ENCODE assay signal across 8 cellular contexts in genomic region chr1:28368608-28369007, GRCh38. TPM values are rescaled to one million over a fixed set of nuclear protein-coding genes. Genes with fewer than 3 reads are reported as not detected.
DNase-seq lines count a peak whose midpoint lies in the region; ATAC-seq, FAIRE-seq and TF ChIP-seq lines count a peak whose summit lies in the region.
"Not testable (repeated sequence)": the region's sequence is repeated elsewhere in the genome, so short reads cannot be mapped to it uniquely, and the experiment has no call there.

No MANE protein-coding gene starts in this region.

- H3K4me1 ChIP-seq in IMR-90 (ENCODE audit: control insufficient read depth, insufficient read depth, low read length); iPS-20b (ENCODE audit: insufficient read depth, low read length): not testable (repeated sequence)
- H3K4me1 ChIP-seq in K562 (replicated peaks in 1 of 2; ENCODE audit: control insufficient read depth in 2 of 2, insufficient read depth in 2 of 2, low read length in 2 of 2): peaks cover 12 to 31% of the 10 kb centered on the region in 2 experiments; a peak in 4 of 5 replicates
- H3K4me1 ChIP-seq in neural progenitor cell: peaks cover 15% of the 10 kb centered on the region

- H2AK5ac ChIP-seq in IMR-90 (ENCODE audit: low read depth, low read length): not testable (repeated sequence)

- not testable (repeated sequence) for TF ChIP-seq RAD21 in IMR-90 (IDR thresholded peaks at IDR 0.05; ENCODE audit: low read length); K562 (CRISPR knock-in tag; conservative IDR thresholded peaks at IDR 0.05 in 1 of 2, IDR thresholded peaks at IDR 0.05 in 1 of 2)

- intact Hi-C loops in CD14-positive monocyte (cut with micrococcal nuclease): not testable (repeated sequence)
- intact Hi-C loops in IMR-90 (cut with micrococcal nuclease): loop anchor here (1.0 to 2.0 kb wide), 2 partner anchors 14 to 120 kb away; no protein-coding TSS in a partner anchor
- intact Hi-C loops in K562 (cut with micrococcal nuclease): loop anchor here (5.0 kb wide), 1 partner anchor 149 kb away; no protein-coding TSS in a partner anchor

- not testable (repeated sequence) for H3K27me3 ChIP-seq in IMR-90 (ENCODE audit: control insufficient read depth, insufficient read depth, low read length); K562 (ENCODE audit: control insufficient read depth in 2 of 2, insufficient read depth in 2 of 2, low read length in 2 of 2); iPS-20b (ENCODE audit: insufficient read depth, low read length); neural progenitor cell

- not testable (repeated sequence) for H3K9me3 Mint-ChIP-seq in CD14-positive monocyte; T-cell; activated T-cell treated with anti-CD3 and anti-CD28 coated beads, Interleukin-2, amount 50 U/mL, for 4 hours; neural progenitor cell; stimulated activated naive CD8-positive, alpha-beta T cell treated with anti-CD3 and anti-CD28 coated beads, Interleukin-15, Interleukin-2, amounts not matched to agents 100 ng/mL and 50 ng/mL, for 24 hours

- H4K5ac ChIP-seq in IMR-90 (ENCODE audit: low read depth, low read length): peak overlapping the region; percentile 88; the same call in 1 of the 2 replicates

- TF ChIP-seq EP300 in K562 (IDR thresholded peaks at IDR 0.05; ENCODE audit: low read length): not testable (repeated sequence)

- TF ChIP-seq CTCF in CD14-positive monocyte (IDR thresholded peaks at IDR 0.05); IMR-90 (conservative IDR thresholded peaks at IDR 0.05; ENCODE audit: low read depth, low read length); K562 (IDR thresholded peaks at IDR 0.05 in 2 of 3, conservative IDR thresholded peaks at IDR 0.05 in 1 of 3; ENCODE audit: insufficient read depth in 2 of 3, low read depth in 1 of 3, low read length in 3 of 3); neural progenitor cell (IDR thresholded peaks at IDR 0.05): not testable (repeated sequence)

- H3K36me3 ChIP-seq in IMR-90 (ENCODE audit: control insufficient read depth, insufficient read depth, low read length); K562 (ENCODE audit: control insufficient read depth, insufficient read depth, low read length); iPS-20b (ENCODE audit: insufficient read depth, low read depth, low read length); neural progenitor cell: not testable (repeated sequence)

- CTCF ChIA-PET in IMR-90 (lab: Yijun Ruan, JAX): interaction anchor here (2.7 kb wide), 1 partner anchor 9 kb away, joined by 11 read pairs; no protein-coding TSS in a partner anchor
- CTCF ChIA-PET in T-cell (lab: Charles Lee): interaction anchor here in 1 of 2 donors (0.8 to 1.0 kb wide), 2 partner anchors 9 to 120 kb away, joined by 4 to 5 read pairs; no protein-coding TSS in a partner anchor
- CTCF ChIA-PET in K562 (lab: Yijun Ruan, JAX; ENCODE audit: low intra/inter-chr PET ratio): interaction anchor here (1.3 kb wide), 1 partner anchor 119 kb away, joined by 5 read pairs; no protein-coding TSS in a partner anchor

- peaks cover 25% of the 10 kb centered on the region for H3F3A ChIP-seq in neural progenitor cell (ENCODE audit: low read depth)

- H3K27ac ChIP-seq in IMR-90 (ENCODE audit: insufficient read depth, low read length); iPS-20b (ENCODE audit: low read length); neural progenitor cell: not testable (repeated sequence)
- peak overlapping the region; percentile 89 for H3K27ac ChIP-seq in K562 (ENCODE audit: extremely low read depth, low read depth, low read length)

- H3K18ac ChIP-seq in IMR-90 (ENCODE audit: low read depth, low read length): not testable (repeated sequence)

- H3K36me3 Mint-ChIP-seq in CD14-positive monocyte; T-cell; activated T-cell treated with anti-CD3 and anti-CD28 coated beads, Interleukin-2, amount 50 U/mL, for 4 hours (ENCODE audit: insufficient read depth); neural progenitor cell; stimulated activated naive CD8-positive, alpha-beta T cell treated with anti-CD3 and anti-CD28 coated beads, Interleukin-15, Interleukin-2, amounts not matched to agents 100 ng/mL and 50 ng/mL, for 24 hours (ENCODE audit: low read depth): not testable (repeated sequence)

- H2BK20ac ChIP-seq in IMR-90 (ENCODE audit: low read depth, low read length): not testable (repeated sequence)

- 99% methylated on average over 8 of the region's 15 CpGs; no CpG with 5 or more reads in 1 of the 2 experiments for WGBS in IMR-90 (ENCODE audit: extremely low coverage in 2 of 2, insufficient read length in 1 of 2), 2 experiments
- WGBS in K562 (ENCODE audit: insufficient coverage, low coverage, missing lambda C conversion rate): 88% methylated on average over 15 of the region's 15 CpGs

- H4K8ac ChIP-seq in IMR-90 (ENCODE audit: low read depth in 2 of 2, low read length in 2 of 2): peak overlapping the region; percentile 88 to 98

- not testable (repeated sequence) for H3K9me1 ChIP-seq in IMR-90 (ENCODE audit: insufficient read depth, low read length); K562 (ENCODE audit: control insufficient read depth, insufficient read depth, low read length)

- H2BK120ac ChIP-seq in IMR-90 (ENCODE audit: low read depth, low read length): not testable (repeated sequence)

- in situ Hi-C loops in IMR-90 (cut with MboI; ENCODE audit: low sequenced_read_pairs): loop anchor here (10.0 kb wide), 1 partner anchor 236 kb away; no protein-coding TSS in a partner anchor
- in situ Hi-C loops in K562 (cut with MboI): not testable (repeated sequence)

- not testable (repeated sequence) for H3K4me2 ChIP-seq in IMR-90 (ENCODE audit: low read depth, low read length); K562 (ENCODE audit: insufficient read depth, low read length); neural progenitor cell

- not testable (repeated sequence) for H2BK5ac ChIP-seq in IMR-90 (ENCODE audit: low read depth, low read length, poor library complexity, severe bottlenecking)

- not testable (repeated sequence) for H3K27me3 Mint-ChIP-seq in CD14-positive monocyte (ENCODE audit: low read depth in 3 of 3); T-cell; activated T-cell treated with anti-CD3 and anti-CD28 coated beads, Interleukin-2, amount 50 U/mL, for 4 hours (ENCODE audit: low read depth); neural progenitor cell (ENCODE audit: insufficient read depth, low read depth); stimulated activated naive CD8-positive, alpha-beta T cell treated with anti-CD3 and anti-CD28 coated beads, Interleukin-15, Interleukin-2, amounts not matched to agents 100 ng/mL and 50 ng/mL, for 24 hours

- H3K4me1 Mint-ChIP-seq in CD14-positive monocyte: peaks cover 21% of the 10 kb centered on the region
- H3K4me1 Mint-ChIP-seq in T-cell: peaks cover 25 to 31% (median 28%) of the 10 kb centered on the region in 3 donors
- H3K4me1 Mint-ChIP-seq in activated T-cell treated with anti-CD3 and anti-CD28 coated beads, Interleukin-2, amount 50 U/mL, for 4 hours (ENCODE audit: low read depth): peaks cover 23% of the 10 kb centered on the region
- peaks cover 17% of the 10 kb centered on the region for H3K4me1 Mint-ChIP-seq in neural progenitor cell
- peaks cover 30% of the 10 kb centered on the region for H3K4me1 Mint-ChIP-seq in stimulated activated naive CD8-positive, alpha-beta T cell treated with anti-CD3 and anti-CD28 coated beads, Interleukin-15, Interleukin-2, amounts not matched to agents 100 ng/mL and 50 ng/mL, for 24 hours (ENCODE audit: low read depth)

- not testable (repeated sequence) for H3K9me3 ChIP-seq in IMR-90 (ENCODE audit: control insufficient read depth, insufficient read depth, low read length); K562 (replicated peaks; ENCODE audit: control insufficient read depth, insufficient read depth, low read depth, low read length); iPS-20b (ENCODE audit: insufficient read depth, low read depth, low read length); neural progenitor cell (ENCODE audit: low read depth)

- not testable (repeated sequence) for ATAC-seq in IMR-90 (ENCODE audit: low read depth); T-cell (replicated peaks in 1 of 4); activated T-cell treated with anti-CD3 and anti-CD28 coated beads, Interleukin-2, amount 50 U/mL, for 4 hours; K562

- peaks cover 38% of the 10 kb centered on the region for H3K79me2 ChIP-seq in K562 (ENCODE audit: control insufficient read depth, insufficient read depth, low read length)
- peaks cover 37% of the 10 kb centered on the region for H3K79me2 ChIP-seq in neural progenitor cell (ENCODE audit: low read depth)

- H3K4ac ChIP-seq in IMR-90 (ENCODE audit: low read depth, low read length): not testable (repeated sequence)

- H2BK15ac ChIP-seq in IMR-90 (ENCODE audit: low read depth, low read length): 0 out of 3 replicates have a peak overlapping the region, but pooled peaks have one; percentile 83

- not testable (repeated sequence) for FAIRE-seq in K562 (lab: Jason Lieb, UNC)

- not testable (repeated sequence) for H3K9ac ChIP-seq in IMR-90 (ENCODE audit: low read depth, low read length); neural progenitor cell
- H3K9ac ChIP-seq in K562 (ENCODE audit: insufficient read depth in 1 of 2, low read depth in 2 of 2, low read length in 2 of 2): peak overlapping the region in 1 of 2 experiments; percentile 81; a peak in 3 of 4 replicates
- peak overlapping the region; percentile 90; the same call in 1 of the 2 replicates for H3K9ac ChIP-seq in iPS-20b (ENCODE audit: low read depth, low read length)

- H3K4me3 ChIP-seq in IMR-90 (ENCODE audit: insufficient read depth, low read depth, low read length); K562; iPS-20b (ENCODE audit: low read length); neural progenitor cell: not testable (repeated sequence)

- H3K79me1 ChIP-seq in IMR-90 (ENCODE audit: low read depth in 1 of 2, low read length in 2 of 2): peaks cover 15 to 24% of the 10 kb centered on the region in 2 experiments

- H2AK9ac ChIP-seq in IMR-90 (replicated peaks; ENCODE audit: low read depth, low read length, poor library complexity): not testable (repeated sequence)

- not testable (repeated sequence) for H3K23ac ChIP-seq in IMR-90 (ENCODE audit: low read depth, low read length)

- H4K20me1 ChIP-seq in IMR-90 (ENCODE audit: insufficient read depth, low read length); K562 (replicated peaks; ENCODE audit: control insufficient read depth, insufficient read depth, low read length); neural progenitor cell (ENCODE audit: low read depth): not testable (repeated sequence)

- dilution Hi-C loops in IMR-90 (cut with HindIII; ENCODE audit: low sequenced_read_pairs, unreplicated experiment): not testable (repeated sequence)

- peak overlapping the region; percentile 99 for H2AFZ ChIP-seq in IMR-90 (replicated peaks; ENCODE audit: low read length, poor library complexity)
- H2AFZ ChIP-seq in K562 (ENCODE audit: low read depth, low read length): peak overlapping the region; percentile 97
- H2AFZ ChIP-seq in neural progenitor cell (replicated peaks): peak overlapping the region; percentile 85

- not testable (repeated sequence) for H4K91ac ChIP-seq in IMR-90 (ENCODE audit: insufficient read depth, low read depth, low read length)

- BruUV-seq in IMR-90 (replicated peaks; lab: Mats Ljungman, UMichigan); K562 (replicated peaks; lab: Mats Ljungman, UMichigan): not testable (repeated sequence)

- not testable (repeated sequence) for DNase-seq in CD14-positive monocyte (ENCODE audit: low spot score); IMR-90; T-cell; activated T-cell treated with anti-CD3 and anti-CD28 coated beads, Interleukin-2, amount 50 U/mL, for 4 hours; K562 (ENCODE audit: extremely low read depth in 1 of 4, low spot score in 3 of 4); neural progenitor cell (ENCODE audit: low spot score)

- H3K56ac ChIP-seq in IMR-90 (ENCODE audit: extremely low read depth, insufficient read depth, low read length): 0 out of 2 replicates have a peak overlapping the region, but pooled peaks have one; percentile 53

- H3K27ac Mint-ChIP-seq in CD14-positive monocyte (peak overlapping the region in 4 of 7 donors; percentile 70 to 95 (median 88)), T-cell (peak overlapping the region; percentile 90 to 93)
- H3K27ac Mint-ChIP-seq in neural progenitor cell: not testable (repeated sequence)
- peak overlapping the region; percentile 91 for H3K27ac Mint-ChIP-seq in stimulated activated naive CD8-positive, alpha-beta T cell treated with anti-CD3 and anti-CD28 coated beads, Interleukin-15, Interleukin-2, amounts not matched to agents 100 ng/mL and 50 ng/mL, for 24 hours

- POLR2A ChIA-PET in IMR-90 (lab: Charles Lee; ENCODE audit: unreplicated experiment); T-cell (lab: Charles Lee): not testable (repeated sequence)
- POLR2A ChIA-PET in K562 (lab: Yijun Ruan, JAX): interaction anchor here (0.7 to 4.4 kb wide), 7 partner anchors 9 to 212 kb away, joined by 3 to 20 read pairs (median 11); partner anchors contain the start of gene MED18

- peak overlapping the region in 1 of 2 donors; percentile 96 for H3K4me3 Mint-ChIP-seq in CD14-positive monocyte
- H3K4me3 Mint-ChIP-seq in T-cell: peak overlapping the region; percentile 91 to 95 (median 93)
- peak overlapping the region; percentile 92 for H3K4me3 Mint-ChIP-seq in activated T-cell treated with anti-CD3 and anti-CD28 coated beads, Interleukin-2, amount 50 U/mL, for 4 hours
- peak overlapping the region; percentile 97 for H3K4me3 Mint-ChIP-seq in neural progenitor cell
- peak overlapping the region; percentile 95 for H3K4me3 Mint-ChIP-seq in stimulated activated naive CD8-positive, alpha-beta T cell treated with anti-CD3 and anti-CD28 coated beads, Interleukin-15, Interleukin-2, amounts not matched to agents 100 ng/mL and 50 ng/mL, for 24 hours

- not testable (repeated sequence) for H3K14ac ChIP-seq in IMR-90 (replicated peaks; ENCODE audit: low read depth, low read length)

- not testable (repeated sequence) for TF ChIP-seq POLR2A in IMR-90 (IDR thresholded peaks at IDR 0.05; ENCODE audit: low read depth, low read length); K562 (conservative IDR thresholded peaks at IDR 0.05)

RNA-seq across cellular contexts. Expression of gene PHACTR4, which starts 0.9 kb away (rescaled TPM):
- polyA plus RNA-seq in CD14-positive monocyte (1 to 10 TPM; 2.9 TPM), IMR-90 (2012; rRNA removed) (13.8 and 15.0 TPM in 2 replicates), K562 (2011; rRNA removed) (11.9 and 14.0 TPM in 2 replicates), K562 (2014; fragmentation: Illumina TruSeq; extraction: Trizol) (37.9 and 43.6 TPM in 2 replicates), K562 (2014; fragmentation: Nextera tagmentation; extraction: Ambion mirVana) (10 to 100 TPM; 12.8 to 14.2 TPM), K562 (2014; rRNA removed) (18.2 and 18.5 TPM in 2 replicates)
- total RNA-seq in IMR-90 (2012; rRNA removed) (6.9 and 7.5 TPM in 2 replicates), T-cell (10 to 100 TPM; 25.5 to 32.6 (median 31.1) TPM), K562 (2014; rRNA removed) (6.4 and 8.7 TPM in 2 replicates), K562 (2014; rRNA removed; fragmentation: Illumina TruSeq; extraction: Trizol) (13.9 and 18.2 TPM in 2 replicates), K562 (2015; rRNA removed; fragmentation: Illumina TruSeq; extraction: Trizol) (17.5 and 17.7 TPM in 2 replicates), K562 (2021) (28.6 and 34.6 TPM in 2 replicates), neural progenitor cell (ENCODE audit: low replicate concordance) (22.3 and 34.0 TPM in 2 replicates)
- polyA plus RNA-seq in IMR-90 (2012; cell fraction: cytosol; rRNA removed): 4.2 and 7.4 TPM in 2 replicates
- 6.5 and 21.4 TPM in 2 replicates for polyA plus RNA-seq in IMR-90 (2012; cell fraction: nucleus; rRNA removed; ENCODE audit: low replicate concordance)
- total RNA-seq in activated T-cell treated with anti-CD3 and anti-CD28 coated beads, Interleukin-2, amount 50 U/mL, for 4 hours: 10 to 100 TPM; 19.7 to 23.2 (median 22.4) TPM
- 24.0 and 41.2 TPM in 2 replicates for total RNA-seq in K562 (2011; cell fraction: chromatin; rRNA removed; ENCODE audit: low replicate concordance)
- 12.5 and 16.1 TPM in 2 replicates for total RNA-seq in K562 (2011; cell fraction: nucleolus; rRNA removed)
- total RNA-seq in K562 (2011; cell fraction: nucleoplasm; rRNA removed): 26.8 and 45.1 TPM in 2 replicates
- polyA plus RNA-seq in K562 (2011; cell fraction: cytosol; rRNA removed): 9.5 and 18.8 TPM in 2 replicates
- 10.0 and 10.8 TPM in 2 replicates for polyA plus RNA-seq in K562 (2011; cell fraction: nucleus; rRNA removed)
- polyA plus RNA-seq in K562 (2012): 22.7 and 23.1 TPM in 2 replicates
- polyA minus RNA-seq in K562 (2011; rRNA and poly(A)+ RNA removed): 16.3 and 18.6 TPM in 2 replicates
- 11.1 and 12.5 TPM in 2 replicates for polyA minus RNA-seq in K562 (2011; cell fraction: cytosol; rRNA and poly(A)+ RNA removed)
- 4.4 and 7.9 TPM in 2 replicates for polyA minus RNA-seq in K562 (2011; cell fraction: nucleus; rRNA and poly(A)+ RNA removed)

RNA-seq across cellular contexts. Expression of gene MED18, which starts 39.8 kb away (rescaled TPM):
- 1 to 10 TPM; 2.5 to 6.3 TPM for polyA plus RNA-seq in CD14-positive monocyte
- 28.9 and 32.8 TPM in 2 replicates for total RNA-seq in IMR-90 (2012; rRNA removed)
- 12.2 and 12.9 TPM in 2 replicates for polyA plus RNA-seq in IMR-90 (2012; rRNA removed)
- 8.0 and 8.7 TPM in 2 replicates for polyA plus RNA-seq in IMR-90 (2012; cell fraction: cytosol; rRNA removed)
- polyA plus RNA-seq in IMR-90 (2012; cell fraction: nucleus; rRNA removed; ENCODE audit: low replicate concordance): 3.9 and 6.0 TPM in 2 replicates
- 10 to 100 TPM in 3 of 5 donors, 1 to 10 TPM in 2; 3.9 to 16.3 (median 12.5) TPM for total RNA-seq in T-cell
- 10 to 100 TPM; 11.6 to 14.7 (median 11.7) TPM for total RNA-seq in activated T-cell treated with anti-CD3 and anti-CD28 coated beads, Interleukin-2, amount 50 U/mL, for 4 hours
- total RNA-seq in K562 (2011; cell fraction: chromatin; rRNA removed; ENCODE audit: low replicate concordance): 16.8 and 18.9 TPM in 2 replicates
- 19.2 and 20.0 TPM in 2 replicates for total RNA-seq in K562 (2011; cell fraction: nucleolus; rRNA removed)
- total RNA-seq in K562 (2011; cell fraction: nucleoplasm; rRNA removed): 25.3 and 28.1 TPM in 2 replicates
- 22.7 and 23.8 TPM in 2 replicates for total RNA-seq in K562 (2014; rRNA removed)
- total RNA-seq in K562 (2014; rRNA removed; fragmentation: Illumina TruSeq; extraction: Trizol): 21.1 and 22.0 TPM in 2 replicates
- total RNA-seq in K562 (2015; rRNA removed; fragmentation: Illumina TruSeq; extraction: Trizol): 24.1 and 24.5 TPM in 2 replicates
- 19.1 and 21.0 TPM in 2 replicates for total RNA-seq in K562 (2021)
- polyA plus RNA-seq in K562 (2011; rRNA removed): 28.9 and 33.2 TPM in 2 replicates
- polyA plus RNA-seq in K562 (2011; cell fraction: cytosol; rRNA removed): 38.5 and 46.2 TPM in 2 replicates
- 24.2 and 34.9 TPM in 2 replicates for polyA plus RNA-seq in K562 (2011; cell fraction: nucleus; rRNA removed)
- 25.0 and 32.1 TPM in 2 replicates for polyA plus RNA-seq in K562 (2012)
- 23.8 and 25.5 TPM in 2 replicates for polyA plus RNA-seq in K562 (2014; fragmentation: Illumina TruSeq; extraction: Trizol)
- polyA plus RNA-seq in K562 (2014; fragmentation: Nextera tagmentation; extraction: Ambion mirVana): 10 to 100 TPM; 38.6 to 50.6 TPM
- 15.2 and 16.9 TPM in 2 replicates for polyA plus RNA-seq in K562 (2014; rRNA removed)
- polyA minus RNA-seq in K562 (2011; rRNA and poly(A)+ RNA removed): 88.8 and 95.6 TPM in 2 replicates
- polyA minus RNA-seq in K562 (2011; cell fraction: cytosol; rRNA and poly(A)+ RNA removed): 22.8 and 25.4 TPM in 2 replicates
- polyA minus RNA-seq in K562 (2011; cell fraction: nucleus; rRNA and poly(A)+ RNA removed): 7.9 and 17.3 TPM in 2 replicates
- total RNA-seq in neural progenitor cell (ENCODE audit: low replicate concordance): 16.9 and 27.3 TPM in 2 replicates
